Comparison of ENCODE assay signal across 14 cellular contexts in the genomic region with DNA sequence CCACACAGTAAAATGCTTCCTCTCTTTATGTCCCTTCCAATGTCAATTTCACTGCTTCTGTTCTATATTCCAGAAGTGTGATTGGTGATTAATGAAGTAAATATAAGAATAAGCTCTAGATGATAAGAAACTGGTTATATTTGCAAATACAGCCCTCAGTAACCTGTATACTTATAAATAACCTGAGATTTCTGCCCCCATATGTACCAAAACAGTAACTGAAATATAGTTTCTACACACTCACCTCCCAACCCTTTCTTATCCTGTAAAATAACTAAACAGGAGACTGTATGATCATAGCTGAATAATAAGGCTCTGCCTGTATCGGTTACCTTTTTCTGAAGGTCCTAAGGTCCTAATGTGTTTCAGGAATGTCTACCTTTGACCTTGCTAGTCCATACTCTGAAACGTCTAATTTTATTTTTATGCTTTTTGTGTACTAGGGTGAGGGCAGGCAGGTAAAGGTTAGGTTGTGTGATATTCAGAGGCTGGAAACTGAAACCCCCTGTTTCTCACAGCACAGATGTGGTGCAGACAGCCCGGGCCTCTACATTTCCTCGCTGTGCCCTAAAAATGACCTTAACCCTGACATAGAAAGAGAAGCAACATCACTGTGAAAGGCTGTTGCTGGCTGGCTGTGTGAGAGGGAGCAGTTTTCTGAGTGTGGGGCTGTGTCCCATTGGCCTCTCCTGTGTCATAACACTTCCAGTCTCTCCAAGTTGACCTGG.
DNase-seq lines count a peak whose midpoint lies in the region; ATAC-seq, FAIRE-seq and TF ChIP-seq lines count a peak whose summit lies in the region.
"Had no signal": no experiment of that assay in that cellular context is flagged by ENCODE, and none has a peak within 500 bp of the region (broad histone marks: within the 10 kb centered on the region; RNA-seq: fewer than 3 reads in every experiment).

No MANE protein-coding gene starts in this region.

- no peaks in the 10 kb centered on the region for H3K4me1 ChIP-seq in effector memory CD4-positive, alpha-beta T cell (ENCODE audit: control insufficient read depth, insufficient read depth, low read length, poor library complexity, severe bottlenecking)
- no peaks in the 10 kb centered on the region for H3K4me1 ChIP-seq in PC-3 (ENCODE audit: insufficient read depth, low read length)
- H3K4me1 ChIP-seq: vagina had no signal

- H3K9ac ChIP-seq in PC-3 (ENCODE audit: low read length): no peak overlapping the region

- H3K36me3 ChIP-seq in effector memory CD4-positive, alpha-beta T cell (ENCODE audit: control insufficient read depth, insufficient read depth, low read length): no peaks in the 10 kb centered on the region
- H3K36me3 ChIP-seq in PC-3 (ENCODE audit: low read depth, low read length): no peaks in the 10 kb centered on the region
- H3K36me3 ChIP-seq: vagina had no signal

- H3K27ac ChIP-seq in dorsolateral prefrontal cortex (no peak overlapping the region), PC-3 (ENCODE audit: low read length) (no peak overlapping the region)
- H3K27ac ChIP-seq in effector memory CD4-positive, alpha-beta T cell (ENCODE audit: insufficient read depth, low read length, poor library complexity, severe bottlenecking): no peak overlapping the region
- H3K27ac ChIP-seq: vagina had no signal

- H4K20me1 ChIP-seq in PC-3 (ENCODE audit: low read length): no peaks in the 10 kb centered on the region

- peak; percentile 54 for FAIRE-seq in GM19239 (lab: Jason Lieb, UNC)

- no TSS peak for BruUV-seq in PC-3 (replicated peaks; lab: Mats Ljungman, UMichigan)

- H3K9me3 ChIP-seq in effector memory CD4-positive, alpha-beta T cell (ENCODE audit: control insufficient read depth, low read length): no peaks in the 10 kb centered on the region
- no peaks in the 10 kb centered on the region for H3K9me3 ChIP-seq in PC-3 (ENCODE audit: low read length)
- H3K9me3 ChIP-seq: vagina had no signal

- no peak overlapping the region for H3K4me3 ChIP-seq in dorsolateral prefrontal cortex
- H3K4me3 ChIP-seq in effector memory CD4-positive, alpha-beta T cell (ENCODE audit: insufficient read depth, low read depth, low read length, poor library complexity, severe bottlenecking): no peak overlapping the region
- no peak overlapping the region for H3K4me3 ChIP-seq in PC-3 (ENCODE audit: low read length)
- H3K4me3 ChIP-seq: vagina had no signal

- no peaks in the 10 kb centered on the region for H3K79me2 ChIP-seq in PC-3 (ENCODE audit: low read length)

- intact Hi-C loops in dorsolateral prefrontal cortex (cut with DNase I): no loop called here
- intact Hi-C loops in PC-3 (cut with micrococcal nuclease): no loop called here

- no peak overlapping the region for H2AFZ ChIP-seq in PC-3 (ENCODE audit: low read length)

- CTCF ChIA-PET in PC-3 (lab: Charles Lee): no interaction called here

- POLR2A ChIA-PET in PC-3 (lab: Charles Lee; ENCODE audit: unreplicated experiment): no interaction called here

- TF ChIP-seq CTCF in dorsolateral prefrontal cortex (IDR thresholded peaks at IDR 0.05 in 54 of 56, conservative IDR thresholded peaks at IDR 0.05 in 2 of 56; ENCODE audit: low read depth in 1 of 56, partially characterized antibody in 56 of 56): no peak
- TF ChIP-seq CTCF in PC-3 (conservative IDR thresholded peaks at IDR 0.05; ENCODE audit: low read depth, low read length): no peak

- peak; percentile 94 for ATAC-seq in GM21825 (IDR thresholded peaks at IDR 0.05; ENCODE audit: unreplicated experiment)
- peak; percentile 96 for ATAC-seq in HG03196 (IDR thresholded peaks at IDR 0.05; ENCODE audit: unreplicated experiment)
- ATAC-seq in PC-3: no peak
- ATAC-seq: natural killer cell treated with Interleukin-12 subunit alpha and Interleukin-12 subunit beta and Interleukin-15 and Interleukin-18, amount 100 ng/mL, for 72 hours had no signal

- no peaks in the 10 kb centered on the region for H3F3A ChIP-seq in PC-3 (ENCODE audit: low read length, unreplicated experiment)

- H3K9me2 ChIP-seq in PC-3 (replicated peaks; ENCODE audit: low read length): no peaks in the 10 kb centered on the region

- no peak for DNase-seq in GM19239 (ENCODE audit: insufficient read length, low spot score)
- no peak for DNase-seq in dorsolateral prefrontal cortex
- no peak for DNase-seq in NCI-H187 treated with DMSO at 0.1 percent for 48 hours (lab: John Stamatoyannopoulos, UW)
- no peak for DNase-seq in effector memory CD4-positive, alpha-beta T cell
- no peak for DNase-seq in PC-3
- DNase-seq: activated CD4-positive, alpha-beta T cell treated with anti-CD3 and anti-CD28 coated beads, Interleukin-2, amount 10 ng/mL, durations not matched to agents 24 days and 14 days; activated gamma-delta T cell; central memory CD4-positive, alpha-beta T cell; NCI-H146; NK-92 treated with Interleukin-12 subunit alpha and Interleukin-12 subunit beta, amount 100 ng/mL, for 24 hours had no signal

- H3K4me2 ChIP-seq in PC-3 (ENCODE audit: low read length): no peak overlapping the region

- peaks cover 0 to 5% (median 0%) of the 10 kb centered on the region in 45 donors for H3K27me3 ChIP-seq in dorsolateral prefrontal cortex
- no peaks in the 10 kb centered on the region for H3K27me3 ChIP-seq in effector memory CD4-positive, alpha-beta T cell (replicated peaks; ENCODE audit: control insufficient read depth, insufficient read depth, low read length, poor library complexity, severe bottlenecking)
- no peaks in the 10 kb centered on the region for H3K27me3 ChIP-seq in PC-3 (ENCODE audit: low read length)
- H3K27me3 ChIP-seq: vagina had no signal
